8 cellular contexts compared by ENCODE assay signal in the genomic region with DNA sequence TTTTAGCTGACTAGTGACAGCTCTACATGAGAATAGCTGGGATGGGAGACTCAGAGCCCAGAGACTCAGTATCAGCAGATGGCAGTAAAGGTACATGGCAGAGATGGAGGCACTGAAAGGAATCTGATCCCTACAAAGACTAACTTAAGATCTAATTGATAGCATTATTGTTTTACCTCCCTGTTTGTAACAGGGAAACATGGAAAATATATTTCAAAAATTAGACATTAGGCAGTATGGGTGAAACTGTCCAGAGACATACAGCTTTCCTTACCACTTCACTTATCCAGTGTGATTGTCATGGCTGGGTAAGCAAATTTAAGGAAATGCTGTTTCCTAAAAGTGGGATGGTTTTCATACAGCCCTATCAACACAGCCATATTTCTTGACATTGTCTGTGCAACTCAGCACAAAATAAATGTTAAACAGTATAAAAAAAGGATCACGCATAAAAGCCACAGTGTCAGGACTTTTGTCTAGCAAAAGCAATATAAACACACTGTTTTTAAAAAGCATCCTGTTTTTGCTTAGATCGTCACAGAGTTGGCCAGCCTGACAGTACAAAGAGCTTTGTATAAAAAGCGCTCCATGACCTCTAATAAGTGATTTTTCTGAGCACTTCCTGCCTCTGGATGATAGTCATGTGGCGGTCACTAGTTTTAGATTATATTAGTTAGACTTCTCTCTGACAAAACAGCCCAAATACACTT.
DNase-seq lines count a peak whose midpoint lies in the region; ATAC-seq and TF ChIP-seq lines count a peak whose summit lies in the region.

No MANE protein-coding gene starts in this region.

- intact Hi-C loops in transverse colon (cut with DNase I; ENCODE audit: low total_unique reads) = no loop called here

- 55 to 74% methylated on average over 3 to 4 of the region's 4 CpGs for WGBS in transverse colon (ENCODE audit: low coverage in 1 of 2), 2 donors

- H3K79me2 ChIP-seq in KMS-11 (ENCODE audit: insufficient read depth, low read depth) = no peaks in the 10 kb centered on the region

- no peak overlapping the region for H3K27ac Mint-ChIP-seq in activated CD8-positive, alpha-beta memory T cell treated with anti-CD3 and anti-CD28 coated beads, Interleukin-2, amount 10 ng/mL, durations not matched to agents 7 days and 5 days

- H3K4me3 ChIP-seq in KMS-11 (IDR thresholded peaks at IDR 0.05; ENCODE audit: insufficient read depth, low read depth, low read length) (no peak overlapping the region), transverse colon (no peak overlapping the region)

- TF ChIP-seq EP300 in transverse colon (IDR thresholded peaks at IDR 0.05; ENCODE audit: low read depth) = no peak

- H4K20me1 ChIP-seq in KMS-11 (ENCODE audit: insufficient read depth) = no peaks in the 10 kb centered on the region

- in situ Hi-C loops in transverse colon (cut with MboI; ENCODE audit: low pct_ligation_motif_present in 1 of 4, low pct_unique_long_range_greater_than_20kb in 1 of 4, low sequenced_read_pairs in 3 of 4) = loop anchor here in 3 of 4 donors (10.0 to 25.0 kb wide), 2 partner anchors 312 to 325 kb away; no protein-coding TSS in a partner anchor

- no peak overlapping the region for H3K27ac ChIP-seq in KMS-11
- no peak overlapping the region for H3K27ac ChIP-seq in transverse colon

- peaks cover 30% of the 10 kb centered on the region for H3K4me1 ChIP-seq in KMS-11 (ENCODE audit: low read depth, poor library complexity, severe bottlenecking)
- H3K4me1 ChIP-seq in transverse colon = peaks cover 0 to 6% (median 0%) of the 10 kb centered on the region in 4 donors

- CTCF ChIA-PET in activated CD8-positive, alpha-beta memory T cell treated with anti-CD3 and anti-CD28 coated beads, Interleukin-2, amount 10 ng/mL, durations not matched to agents 7 days and 5 days (lab: Charles Lee) = no interaction called here

- H3K4me2 ChIP-seq in KMS-11 = no peak overlapping the region

- H3K27me3 ChIP-seq in KMS-11 (ENCODE audit: insufficient read depth, low read depth) = no peaks in the 10 kb centered on the region
- no peaks in the 10 kb centered on the region for H3K27me3 ChIP-seq in transverse colon

- no peak for ATAC-seq in GM21825 (IDR thresholded peaks at IDR 0.05; ENCODE audit: unreplicated experiment)
- ATAC-seq in activated CD8-positive, alpha-beta memory T cell treated with anti-CD3 and anti-CD28 coated beads, Interleukin-2, amount 10 ng/mL, durations not matched to agents 7 days and 5 days = no peak

- TF ChIP-seq CTCF in KMS-11 (conservative IDR thresholded peaks at IDR 0.05; ENCODE audit: low read depth, low read length) = peak; percentile 53
- peak; percentile 41 to 63 (median 57) for TF ChIP-seq CTCF in transverse colon (IDR thresholded peaks at IDR 0.05)

- TF ChIP-seq POLR2A in transverse colon (IDR thresholded peaks at IDR 0.05) = no peak

- no peaks in the 10 kb centered on the region for H3K36me3 Mint-ChIP-seq in activated CD8-positive, alpha-beta memory T cell treated with anti-CD3 and anti-CD28 coated beads, Interleukin-2, amount 10 ng/mL, durations not matched to agents 7 days and 5 days

- H2AFZ ChIP-seq in KMS-11 (ENCODE audit: low read depth) = no peak overlapping the region

- H3K9me3 ChIP-seq in transverse colon = no peaks in the 10 kb centered on the region

- no peak overlapping the region for H3K9ac ChIP-seq in KMS-11

- DNase-seq in DMS114 treated with DMSO at 0.1 percent for 48 hours (lab: John Stamatoyannopoulos, UW; ENCODE audit: unreplicated experiment) = peak; percentile 50
- DNase-seq in T1000 (lab: John Stamatoyannopoulos, UW) = peak; percentile 32
- peak; percentile 25 for DNase-seq in hepatic stellate cell (ENCODE audit: low spot score)
- peak; percentile 34 for DNase-seq in transverse colon
- DNase-seq in activated naive CD4-positive, alpha-beta T cell treated with Interleukin-2 at 50 U/mL for 16 hours = no peak
- DNase-seq in activated CD8-positive, alpha-beta memory T cell treated with anti-CD3 and anti-CD28 coated beads, Interleukin-2, amount 10 ng/mL, durations not matched to agents 7 days and 5 days = no peak

- peaks cover 2% of the 10 kb centered on the region for H3K4me1 Mint-ChIP-seq in activated CD8-positive, alpha-beta memory T cell treated with anti-CD3 and anti-CD28 coated beads, Interleukin-2, amount 10 ng/mL, durations not matched to agents 7 days and 5 days

- no peak overlapping the region for H3K4me3 Mint-ChIP-seq in activated CD8-positive, alpha-beta memory T cell treated with anti-CD3 and anti-CD28 coated beads, Interleukin-2, amount 10 ng/mL, durations not matched to agents 7 days and 5 days

- peaks cover 6% of the 10 kb centered on the region for H3K9me3 Mint-ChIP-seq in activated CD8-positive, alpha-beta memory T cell treated with anti-CD3 and anti-CD28 coated beads, Interleukin-2, amount 10 ng/mL, durations not matched to agents 7 days and 5 days (ENCODE audit: low read depth)

- H3K36me3 ChIP-seq in KMS-11 (ENCODE audit: insufficient read depth) (no peaks in the 10 kb centered on the region), transverse colon (no peaks in the 10 kb centered on the region)

- H3K27me3 Mint-ChIP-seq in activated CD8-positive, alpha-beta memory T cell treated with anti-CD3 and anti-CD28 coated beads, Interleukin-2, amount 10 ng/mL, durations not matched to agents 7 days and 5 days = no peaks in the 10 kb centered on the region

Comparison
In these comparisons a context has a peak if more than half of its experiments do, and no peak if none do; other contexts are left out.
1. DNase-seq: peak in DMS114 treated with DMSO at 0.1 percent for 48 hours (single experiment), T1000 (single experiment), hepatic stellate cell (single experiment) and transverse colon (single experiment); none in activated naive CD4-positive, alpha-beta T cell treated with Interleukin-2 at 50 U/mL for 16 hours (single experiment) and activated CD8-positive, alpha-beta memory T cell treated with anti-CD3 and anti-CD28 coated beads, Interleukin-2, amount 10 ng/mL, durations not matched to agents 7 days and 5 days (single experiment).